23 cellular contexts compared by ENCODE assay signal in genomic region chr17:27524594-27524993, GRCh38.
"Had no signal": no experiment of that assay in that cellular context is flagged by ENCODE, and none has a peak within 500 bp of the region (broad histone marks: within the 10 kb centered on the region; RNA-seq: fewer than 3 reads in every experiment).

No MANE protein-coding gene starts in this region.

- H3K4me3 ChIP-seq: ascending aorta, cardiac muscle cell, K562, SK-N-MC had no signal

- H3K27me3 ChIP-seq: ascending aorta, cardiac muscle cell had no signal

- DNase-seq: activated B cell treated with CpG ODN at 0.5 μM for 24 hours; activated CD4-positive, alpha-beta T cell treated with anti-CD3 and anti-CD28 coated beads for 1 hour; activated CD4-positive, alpha-beta T cell treated with anti-CD3 and anti-CD28 coated beads, Interleukin-2, amount 10 ng/mL, durations not matched to agents 24 days and 14 days; activated CD4-positive, alpha-beta T cell treated with anti-CD3 and anti-CD28 coated beads, Interleukin-2, amount 50 U/mL, for 48 hours; activated CD8-positive, alpha-beta memory T cell treated with anti-CD3 and anti-CD28 coated beads, Interleukin-2, amount 10 ng/mL, durations not matched to agents 7 days and 5 days; activated effector memory CD4-positive, alpha-beta T cell treated with anti-CD3 and anti-CD28 coated beads, Interleukin-2, amount 50 U/mL, for 16 hours; activated naive CD4-positive, alpha-beta T cell treated with Interleukin-2 at 50 U/mL for 16 hours; activated naive CD8-positive, alpha-beta T cell treated with anti-CD3 and anti-CD28 coated beads, Interleukin-2, amount 50 U/mL, for 24 hours; activated T-cell treated with anti-CD3 and anti-CD28 coated beads, Interleukin-2, amount 50 U/mL, for 24 hours; amniotic stem cell; Karpas-422; MM.1S; NCI-H1105; NCI-H1436 treated with DMSO at 0.1 percent for 48 hours; NCI-H187; NCI-H2081; NCI-H446; NCI-H748 treated with DMSO at 0.1 percent for 48 hours; T-cell had no signal

- H3K36me3 ChIP-seq: ascending aorta, cardiac muscle cell had no signal

- H3K27ac ChIP-seq: ascending aorta, cardiac muscle cell, SK-N-MC had no signal

- ATAC-seq: activated CD8-positive, alpha-beta memory T cell treated with anti-CD3 and anti-CD28 coated beads, Interleukin-2, amount 10 ng/mL, durations not matched to agents 7 days and 5 days; activated naive CD8-positive, alpha-beta T cell treated with anti-CD3 and anti-CD28 coated beads, Interleukin-2, amount 50 U/mL, for 24 hours; K562; T-cell had no signal

- H3K9me3 ChIP-seq: ascending aorta had no signal
